ENCODE assay signal across 8 cellular contexts in genomic region chr11:207213-208176, GRCh38. TPM values are rescaled to one million over a fixed set of nuclear protein-coding genes. Genes with fewer than 3 reads are reported as not detected.
A peak's percentile ranks its signal among the peaks of the same experiment; 100 is the strongest.
DNase-seq lines count a peak whose midpoint lies in the region; ATAC-seq, FAIRE-seq and TF ChIP-seq lines count a peak whose summit lies in the region.

Gene BET1L, minus strand, starts transcription at chr11:207399. Its CDS starts 78 bp downstream, at chr11:207321.
Gene RIC8A, plus strand, starts transcription at chr11:207708. Its CDS starts 1,147 bp downstream, at chr11:208855.

- TF ChIP-seq CTCF in Loucy (conservative IDR thresholded peaks at IDR 0.05; ENCODE audit: low read length): no peak

- H3K4me3 Mint-ChIP-seq in natural killer cell treated with Interleukin-12 subunit alpha and Interleukin-12 subunit beta and Interleukin-15 and Interleukin-18, amount 100 ng/mL, for 72 hours: peak within 1 kb of the TSS; percentile 96

- H3K36me3 ChIP-seq in Loucy (ENCODE audit: insufficient read depth, low read length): peaks cover 22% of the 10 kb centered on the region; the same call in 1 of the 2 replicates

- H4K20me1 ChIP-seq in Loucy (ENCODE audit: insufficient read depth, low read length, poor library complexity, severe bottlenecking): peaks cover 36% of the 10 kb centered on the region

- no peak for FAIRE-seq in H54 (lab: Jason Lieb, UNC)

- no peaks in the 10 kb centered on the region for H3K27me3 ChIP-seq in Loucy (ENCODE audit: insufficient read depth, low read length, poor library complexity, severe bottlenecking)

- no peaks in the 10 kb centered on the region for H3K9me2 ChIP-seq in Loucy (replicated peaks; ENCODE audit: low read depth, low read length)

- peak within 1 kb of the TSS; percentile 99 for H3K9ac ChIP-seq in Loucy (ENCODE audit: low read depth, low read length, poor library complexity, severe bottlenecking)

- no peaks in the 10 kb centered on the region for H3K36me3 Mint-ChIP-seq in natural killer cell treated with Interleukin-12 subunit alpha and Interleukin-12 subunit beta and Interleukin-15 and Interleukin-18, amount 100 ng/mL, for 72 hours

- peak within 1 kb of the TSS; percentile 98 for H3K4me3 ChIP-seq in Loucy (ENCODE audit: low read length, poor library complexity, severe bottlenecking)

- peak within 1 kb of the TSS; percentile 84 for H3K4me2 ChIP-seq in Loucy (ENCODE audit: low read depth, low read length, poor library complexity, severe bottlenecking)

- peaks cover 5% of the 10 kb centered on the region for H3F3A ChIP-seq in Loucy (ENCODE audit: low read depth)

- peak within 1 kb of the TSS; percentile 98 to 99 for H3K27ac Mint-ChIP-seq in natural killer cell treated with Interleukin-12 subunit alpha and Interleukin-12 subunit beta and Interleukin-15 and Interleukin-18, amount 100 ng/mL, for 72 hours

- no peaks in the 10 kb centered on the region for H3K27me3 Mint-ChIP-seq in natural killer cell treated with Interleukin-12 subunit alpha and Interleukin-12 subunit beta and Interleukin-15 and Interleukin-18, amount 100 ng/mL, for 72 hours

- peaks cover 39 to 50% of the 10 kb centered on the region in 2 donors for H3K4me1 Mint-ChIP-seq in natural killer cell treated with Interleukin-12 subunit alpha and Interleukin-12 subunit beta and Interleukin-15 and Interleukin-18, amount 100 ng/mL, for 72 hours (ENCODE audit: low read depth in 2 of 2)

- peak; percentile 98 for DNase-seq in EL
- peak; percentile 99 for DNase-seq in H54 (ENCODE audit: insufficient read length, low spot score)
- peak; percentile 94 for DNase-seq in activated T-helper 9 cell treated with anti-CD3 and anti-CD28 coated beads, Interleukin-2, amount 50 U/mL, for 16 hours (ENCODE audit: low read depth)
- DNase-seq in fibroblast of peridontal ligament (ENCODE audit: extremely low read depth): peak; percentile 97
- peak; percentile 99 for DNase-seq in natural killer cell treated with Interleukin-12 subunit alpha and Interleukin-12 subunit beta and Interleukin-15 and Interleukin-18, amount 100 ng/mL, for 72 hours (ENCODE audit: low spot score)
- peak; percentile 96 for DNase-seq in stimulated activated naive CD8-positive, alpha-beta T cell treated with anti-CD3 and anti-CD28 coated beads, Interleukin-15, Interleukin-2, amounts not matched to agents 100 U/mL and 50 U/mL, for 24 hours

- H3K79me2 ChIP-seq in Loucy (ENCODE audit: insufficient read depth, low read length): peaks cover 71% of the 10 kb centered on the region

- TF ChIP-seq POLR2A in H54 (IDR thresholded peaks at IDR 0.05; ENCODE audit: low read depth, low read length) (peak; percentile 99), Raji (IDR thresholded peaks at IDR 0.05; ENCODE audit: insufficient read depth, low read depth, low read length) (peak; percentile 87)

- peak within 1 kb of the TSS; percentile 15; the same call in 1 of the 2 replicates for H2AFZ ChIP-seq in Loucy (ENCODE audit: low read length)

- H3K4me1 ChIP-seq in Loucy (ENCODE audit: insufficient read depth, low read length, poor library complexity, severe bottlenecking): peaks cover 51% of the 10 kb centered on the region

- peak; percentile 92 to 94 for ATAC-seq in natural killer cell treated with Interleukin-12 subunit alpha and Interleukin-12 subunit beta and Interleukin-15 and Interleukin-18, amount 100 ng/mL, for 72 hours
- ATAC-seq in stimulated activated naive CD8-positive, alpha-beta T cell treated with anti-CD3 and anti-CD28 coated beads, Interleukin-15, Interleukin-2, amounts not matched to agents 100 U/mL and 50 U/mL, for 24 hours: peak; percentile 86

- no peaks in the 10 kb centered on the region for H3K9me3 ChIP-seq in Loucy (ENCODE audit: insufficient read depth, low read depth, low read length)

- H3K9me3 Mint-ChIP-seq in natural killer cell treated with Interleukin-12 subunit alpha and Interleukin-12 subunit beta and Interleukin-15 and Interleukin-18, amount 100 ng/mL, for 72 hours: no peaks in the 10 kb centered on the region

RNA-seq across cellular contexts. Expression of gene BET1L, which starts in this region (rescaled TPM):
- 10 to 100 TPM; 43.6 to 51.4 TPM for total RNA-seq in natural killer cell treated with Interleukin-12 subunit alpha and Interleukin-12 subunit beta and Interleukin-15 and Interleukin-18, amount 100 ng/mL, for 72 hours

RNA-seq across cellular contexts. Expression of gene RIC8A, which starts in this region (rescaled TPM):
- 100 to 1,000 TPM; 130 to 148 TPM for total RNA-seq in natural killer cell treated with Interleukin-12 subunit alpha and Interleukin-12 subunit beta and Interleukin-15 and Interleukin-18, amount 100 ng/mL, for 72 hours

Comparison
In these comparisons a context has a peak if more than half of its experiments do, and no peak if none do; other contexts are left out.
1. Peak in every context shown above with its lines: DNase-seq, ATAC-seq and H3K4me3 ChIP-seq.